ENCODE assay signal across 27 cellular contexts in genomic region chr7:36887969-36888368, GRCh38.
"Had no signal": no experiment of that assay in that cellular context is flagged by ENCODE, and none has a peak within 500 bp of the region (broad histone marks: within the 10 kb centered on the region; RNA-seq: fewer than 3 reads in every experiment).

No MANE protein-coding gene starts in this region.

- H3K4me3 ChIP-seq: adrenal gland, K562, Peyer's patch, SJSA1 had no signal

- ATAC-seq: activated CD8-positive, alpha-beta T cell treated with anti-CD3 and anti-CD28 coated beads for 36 hours; activated T-cell treated with anti-CD3 and anti-CD28 coated beads, Interleukin-2, amount 50 U/mL, for 72 hours; activated T-helper 17 cell treated with anti-CD3 and anti-CD28 coated beads, Interleukin-2, amount 50 U/mL, for 72 hours; K562; PC-3 had no signal

- H3K9me3 ChIP-seq: adrenal gland, Peyer's patch, SJSA1 had no signal

- H3K9me3 Mint-ChIP-seq: activated CD8-positive, alpha-beta T cell treated with anti-CD3 and anti-CD28 coated beads for 36 hours; activated naive CD4-positive, alpha-beta T cell treated with anti-CD3 and anti-CD28 coated beads, Interleukin-2, amount 50 U/mL, for 24 hours; activated T-cell treated with anti-CD3 and anti-CD28 coated beads, Interleukin-2, amount 50 U/mL, for 72 hours; activated T-helper 17 cell treated with anti-CD3 and anti-CD28 coated beads, Interleukin-2, amount 50 U/mL, for 72 hours; brain had no signal

- H3K4me1 ChIP-seq: adrenal gland, Peyer's patch, SJSA1 had no signal

- H3K27ac Mint-ChIP-seq: activated CD4-positive, alpha-beta T cell treated with anti-CD3 and anti-CD28 coated beads, Interleukin-2, amount 10 ng/mL, durations not matched to agents 24 days and 14 days; activated CD8-positive, alpha-beta T cell treated with anti-CD3 and anti-CD28 coated beads for 36 hours; activated naive CD4-positive, alpha-beta T cell treated with anti-CD3 and anti-CD28 coated beads, Interleukin-2, amount 50 U/mL, for 24 hours; activated naive CD8-positive, alpha-beta T cell treated with anti-CD3 and anti-CD28 coated beads, Interleukin-2, amount 10 ng/mL, durations not matched to agents 7 days and 5 days; activated T-cell treated with anti-CD3 and anti-CD28 coated beads, Interleukin-2, amount 50 U/mL, for 72 hours; activated T-helper 17 cell treated with anti-CD3 and anti-CD28 coated beads, Interleukin-2, amount 50 U/mL, for 72 hours; brain had no signal

- H3K4me3 Mint-ChIP-seq: activated CD4-positive, alpha-beta T cell treated with anti-CD3 and anti-CD28 coated beads, Interleukin-2, amount 10 ng/mL, durations not matched to agents 24 days and 14 days; activated CD8-positive, alpha-beta T cell treated with anti-CD3 and anti-CD28 coated beads for 36 hours; activated naive CD4-positive, alpha-beta T cell treated with anti-CD3 and anti-CD28 coated beads, Interleukin-2, amount 50 U/mL, for 24 hours; activated naive CD8-positive, alpha-beta T cell treated with anti-CD3 and anti-CD28 coated beads, Interleukin-2, amount 10 ng/mL, durations not matched to agents 7 days and 5 days; activated T-cell treated with anti-CD3 and anti-CD28 coated beads, Interleukin-2, amount 50 U/mL, for 72 hours; activated T-helper 17 cell treated with anti-CD3 and anti-CD28 coated beads, Interleukin-2, amount 50 U/mL, for 72 hours; brain had no signal

- H3K27me3 ChIP-seq: adrenal gland, Peyer's patch, SJSA1 had no signal

- H3K27ac ChIP-seq: adrenal gland, Peyer's patch, SJSA1 had no signal

- H3K4me1 Mint-ChIP-seq: activated naive CD4-positive, alpha-beta T cell treated with anti-CD3 and anti-CD28 coated beads, Interleukin-2, amount 50 U/mL, for 24 hours had no signal

- H3K36me3 ChIP-seq: adrenal gland, SJSA1 had no signal

- DNase-seq: activated CD4-positive, alpha-beta T cell treated with anti-CD3 and anti-CD28 coated beads, Interleukin-2, amount 10 ng/mL, durations not matched to agents 24 days and 14 days; activated CD4-positive, alpha-beta T cell treated with anti-CD3 and anti-CD28 coated beads, Interleukin-2, amount 50 U/mL, for 4 hours; activated CD8-positive, alpha-beta T cell treated with anti-CD3 and anti-CD28 coated beads for 36 hours; activated effector memory CD4-positive, alpha-beta T cell treated with anti-CD3 and anti-CD28 coated beads, Interleukin-2, amount 50 U/mL, for 16 hours; activated naive CD4-positive, alpha-beta T cell; activated naive CD8-positive, alpha-beta T cell treated with anti-CD3 and anti-CD28 coated beads, Interleukin-2, amount 10 ng/mL, durations not matched to agents 7 days and 5 days; activated T-cell treated with anti-CD3 and anti-CD28 coated beads, Interleukin-2, amount 50 U/mL, for 1 hour; activated T-cell treated with anti-CD3 and anti-CD28 coated beads, Interleukin-2, amount 50 U/mL, for 72 hours; adrenal gland; NCI-H1092 treated with DMSO at 0.1 percent for 48 hours; NCI-H146; NCI-H2029 treated with DMSO at 0.1 percent for 48 hours; NCI-H2171; NCI-H510A; NCI-H526; NCI-H748 treated with DMSO at 0.1 percent for 48 hours; NK-92 treated with Interleukin-12 subunit alpha and Interleukin-12 subunit beta, amount 100 ng/mL, for 24 hours; PC-3; Peyer's patch; RPMI8226; SHP77 treated with DMSO at 0.1 percent for 48 hours; T1000 had no signal

- H3K27me3 Mint-ChIP-seq: activated CD4-positive, alpha-beta T cell treated with anti-CD3 and anti-CD28 coated beads, Interleukin-2, amount 10 ng/mL, durations not matched to agents 24 days and 14 days; activated CD8-positive, alpha-beta T cell treated with anti-CD3 and anti-CD28 coated beads for 36 hours; activated naive CD4-positive, alpha-beta T cell treated with anti-CD3 and anti-CD28 coated beads, Interleukin-2, amount 50 U/mL, for 24 hours; activated naive CD8-positive, alpha-beta T cell treated with anti-CD3 and anti-CD28 coated beads, Interleukin-2, amount 10 ng/mL, durations not matched to agents 7 days and 5 days; activated T-helper 17 cell treated with anti-CD3 and anti-CD28 coated beads, Interleukin-2, amount 50 U/mL, for 72 hours had no signal
